ENCODE assay signal across 9 cellular contexts in genomic region chr2:39772086-39772811, GRCh38. TPM values are rescaled to one million over a fixed set of nuclear protein-coding genes. Genes with fewer than 3 reads are reported as not detected.
DNase-seq lines count a peak whose midpoint lies in the region; ATAC-seq, FAIRE-seq and TF ChIP-seq lines count a peak whose summit lies in the region.
"Had no signal": no experiment of that assay in that cellular context is flagged by ENCODE, and none has a peak within 500 bp of the region (broad histone marks: within the 10 kb centered on the region; RNA-seq: fewer than 3 reads in every experiment).

No MANE protein-coding gene starts in this region.

- H3K4me1 ChIP-seq in Loucy (ENCODE audit: insufficient read depth, low read length, poor library complexity, severe bottlenecking) = peaks cover 49% of the 10 kb centered on the region

- peak overlapping the region; percentile 71 for H3K4me2 ChIP-seq in Loucy (ENCODE audit: low read depth, low read length, poor library complexity, severe bottlenecking)

- DNase-seq in G401 (ENCODE audit: low spot score) (peak; percentile 56), bronchial epithelial cell (ENCODE audit: low read depth) (peak; percentile 93), non-pigmented ciliary epithelial cell (ENCODE audit: low read depth) (peak; percentile 37), NCI-H526 treated with DMSO at 0.1 percent for 48 hours (lab: John Stamatoyannopoulos, UW) (no peak), NCI-H1105 treated with DMSO at 0.1 percent for 48 hours (lab: John Stamatoyannopoulos, UW) (no peak)
- DNase-seq: activated gamma-delta T cell treated with Interleukin-2 at 50 U/mL for 16 hours, esophagus squamous epithelium had no signal

- in situ Hi-C loops in G401 (cut with HindIII; ENCODE audit: low sequenced_read_pairs) = no loop called here

- TF ChIP-seq CTCF in Loucy (conservative IDR thresholded peaks at IDR 0.05; ENCODE audit: low read length) (no peak), bronchial epithelial cell (IDR thresholded peaks at IDR 0.05; ENCODE audit: insufficient read depth, low read length, severe bottlenecking) (no peak)

- H3K36me3 ChIP-seq in Loucy (ENCODE audit: insufficient read depth, low read length) = peaks cover 23% of the 10 kb centered on the region; the same call in 1 of the 2 replicates
- peaks cover 6% of the 10 kb centered on the region for H3K36me3 ChIP-seq in bronchial epithelial cell (ENCODE audit: control insufficient read depth, insufficient read depth, low read length)

- no peak for ATAC-seq in GM19328 (IDR thresholded peaks at IDR 0.05; ENCODE audit: unreplicated experiment)

- H2AFZ ChIP-seq in Loucy (ENCODE audit: low read length) = no peak overlapping the region

- peak; percentile 66 for FAIRE-seq in bronchial epithelial cell (lab: Jason Lieb, UNC)

- H3K9ac ChIP-seq in Loucy (ENCODE audit: low read depth, low read length, poor library complexity, severe bottlenecking) = peak overlapping the region; percentile 18

- peak overlapping the region; percentile 54 for H3K4me3 ChIP-seq in Loucy (ENCODE audit: low read length, poor library complexity, severe bottlenecking)
- H3K4me3 ChIP-seq in bronchial epithelial cell (ENCODE audit: low read depth, low read length) = no peak overlapping the region
- H3K4me3 ChIP-seq: esophagus squamous epithelium had no signal

- peaks cover 78% of the 10 kb centered on the region for H4K20me1 ChIP-seq in Loucy (ENCODE audit: insufficient read depth, low read length, poor library complexity, severe bottlenecking)

- peaks cover 87% of the 10 kb centered on the region for H3K79me2 ChIP-seq in Loucy (ENCODE audit: insufficient read depth, low read length)

- H3K9me2 ChIP-seq in Loucy (replicated peaks; ENCODE audit: low read depth, low read length) = no peaks in the 10 kb centered on the region

- H3K27me3 ChIP-seq in Loucy (ENCODE audit: insufficient read depth, low read length, poor library complexity, severe bottlenecking) (no peaks in the 10 kb centered on the region), bronchial epithelial cell (ENCODE audit: control insufficient read depth, insufficient read depth, low read length) (no peaks in the 10 kb centered on the region)
- H3K27me3 ChIP-seq: esophagus squamous epithelium had no signal

- H3K9me3 ChIP-seq in Loucy (ENCODE audit: insufficient read depth, low read depth, low read length) = no peaks in the 10 kb centered on the region
- H3K9me3 ChIP-seq: esophagus squamous epithelium had no signal

- H3F3A ChIP-seq in Loucy (ENCODE audit: low read depth) = no peaks in the 10 kb centered on the region

RNA-seq across cellular contexts. Expression of gene THUMPD2, which starts 6.8 kb away (rescaled TPM):
- total RNA-seq in G401 (2014; rRNA removed; shearing (Covaris generic)) = 17.4 and 22.2 TPM in 2 replicates
- 8.8 and 10.3 TPM in 2 replicates for total RNA-seq in bronchial epithelial cell

Comparison
In these comparisons a context has a peak if more than half of its experiments do, and no peak if none do; other contexts are left out.
1. DNase-seq: peak in G401 (single experiment), bronchial epithelial cell (single experiment) and non-pigmented ciliary epithelial cell (single experiment); none in NCI-H526 treated with DMSO at 0.1 percent for 48 hours (single experiment) and NCI-H1105 treated with DMSO at 0.1 percent for 48 hours (single experiment).